ENCODE assay signal across 14 cellular contexts in genomic region chr1:202858306-202858705, GRCh38. TPM values are rescaled to one million over a fixed set of nuclear protein-coding genes. Genes with fewer than 3 reads are reported as not detected.
DNase-seq lines count a peak whose midpoint lies in the region; ATAC-seq and TF ChIP-seq lines count a peak whose summit lies in the region.
"Had no signal": no experiment of that assay in that cellular context is flagged by ENCODE, and none has a peak within 500 bp of the region (broad histone marks: within the 10 kb centered on the region; RNA-seq: fewer than 3 reads in every experiment).

No MANE protein-coding gene starts in this region.

- no peak for ATAC-seq in GM19035 (IDR thresholded peaks at IDR 0.05; ENCODE audit: unreplicated experiment)

- TF ChIP-seq CTCF in cardiac fibroblast (IDR thresholded peaks at IDR 0.05; ENCODE audit: low read depth, low read length), result no peak
- TF ChIP-seq CTCF in thyroid gland (IDR thresholded peaks at IDR 0.05), result no peak
- no peak for TF ChIP-seq CTCF in breast epithelium (IDR thresholded peaks at IDR 0.05)

- CTCF ChIA-PET in CD4-positive, alpha-beta memory T cell (lab: Charles Lee; ENCODE audit: partially characterized antibody), result no interaction called here

- POLR2A ChIA-PET in CD4-positive, alpha-beta memory T cell (lab: Charles Lee; ENCODE audit: partially characterized antibody), result no interaction called here

- no peak overlapping the region for H3K27ac ChIP-seq in thyroid gland
- H3K27ac ChIP-seq in breast epithelium, result peak overlapping the region in 1 of 2 donors; percentile 86
- no peak overlapping the region for H3K27ac ChIP-seq in CD4-positive, alpha-beta memory T cell (ENCODE audit: low read depth, low read length)

- peaks cover 28 to 33% of the 10 kb centered on the region in 2 donors for H3K27me3 Mint-ChIP-seq in CD4-positive, alpha-beta memory T cell

- TF ChIP-seq POLR2A in thyroid gland (IDR thresholded peaks at IDR 0.05) (no peak), breast epithelium (IDR thresholded peaks at IDR 0.05) (no peak)

- H3K36me3 Mint-ChIP-seq in CD4-positive, alpha-beta memory T cell, result no peaks in the 10 kb centered on the region

- WGBS in thyroid gland, 2 donors, result 45 to 55% methylated on average over 6 of the region's 6 CpGs

- H3K9me3 ChIP-seq in thyroid gland (no peaks in the 10 kb centered on the region), breast epithelium (no peaks in the 10 kb centered on the region)
- no peaks in the 10 kb centered on the region for H3K9me3 ChIP-seq in CD4-positive, alpha-beta memory T cell (ENCODE audit: control insufficient read depth in 1 of 2, low read length in 2 of 2)
- H3K9me3 ChIP-seq: SK-N-SH had no signal

- no peak overlapping the region for H3K4me3 Mint-ChIP-seq in CD4-positive, alpha-beta memory T cell
- H3K4me3 Mint-ChIP-seq: activated naive CD4-positive, alpha-beta T cell treated with anti-CD3 and anti-CD28 coated beads for 36 hours; dendritic cell treated with granulocyte-macrophage colony-stimulating factor and Interleukin-4, amounts not matched to agents 40 ng/mL and 50 ng/mL, for 4 days had no signal

- intact Hi-C loops in thyroid gland (cut with DNase I), result loop anchor here (5.0 kb wide), 1 partner anchor 46 kb away; the partner anchor contains the start of gene PCAT6
- intact Hi-C loops in breast epithelium (cut with DNase I; ENCODE audit: low total_unique reads), result no loop called here
- intact Hi-C loops in CD4-positive, alpha-beta memory T cell (cut with micrococcal nuclease), result no loop called here

- H3K4me1 ChIP-seq in thyroid gland, result peaks cover 0 to 17% of the 10 kb centered on the region in 2 donors
- H3K4me1 ChIP-seq in breast epithelium, result no peaks in the 10 kb centered on the region
- peaks cover 15% of the 10 kb centered on the region for H3K4me1 ChIP-seq in CD4-positive, alpha-beta memory T cell (ENCODE audit: insufficient read depth, low read length)

- H3K27me3 ChIP-seq in thyroid gland (no peaks in the 10 kb centered on the region), breast epithelium (no peaks in the 10 kb centered on the region)
- peaks cover 21% of the 10 kb centered on the region for H3K27me3 ChIP-seq in CD4-positive, alpha-beta memory T cell (ENCODE audit: insufficient read depth, low read length)

- H3K9me3 Mint-ChIP-seq in CD4-positive, alpha-beta memory T cell, result no peaks in the 10 kb centered on the region
- H3K9me3 Mint-ChIP-seq: activated naive CD4-positive, alpha-beta T cell treated with anti-CD3 and anti-CD28 coated beads for 36 hours; dendritic cell treated with granulocyte-macrophage colony-stimulating factor and Interleukin-4, amounts not matched to agents 40 ng/mL and 50 ng/mL, for 4 days had no signal

- peaks cover 6 to 23% (median 10%) of the 10 kb centered on the region in 4 donors for H3K4me1 Mint-ChIP-seq in CD4-positive, alpha-beta memory T cell

- no peak overlapping the region for H3K4me3 ChIP-seq in cardiac fibroblast (replicated peaks in 1 of 2; ENCODE audit: low read depth in 2 of 2, low read length in 2 of 2)
- H3K4me3 ChIP-seq in thyroid gland (replicated peaks in 1 of 3), result no peak overlapping the region
- H3K4me3 ChIP-seq in breast epithelium, result no peak overlapping the region
- H3K4me3 ChIP-seq in CD4-positive, alpha-beta memory T cell (ENCODE audit: low read length in 2 of 2), result no peak overlapping the region

- no peak overlapping the region for H3K27ac Mint-ChIP-seq in CD4-positive, alpha-beta memory T cell
- H3K27ac Mint-ChIP-seq: activated naive CD4-positive, alpha-beta T cell treated with anti-CD3 and anti-CD28 coated beads for 36 hours; dendritic cell treated with granulocyte-macrophage colony-stimulating factor and Interleukin-4, amounts not matched to agents 40 ng/mL and 50 ng/mL, for 4 days had no signal

- H3K36me3 ChIP-seq in thyroid gland (no peaks in the 10 kb centered on the region), breast epithelium (no peaks in the 10 kb centered on the region)
- H3K36me3 ChIP-seq in CD4-positive, alpha-beta memory T cell (ENCODE audit: insufficient read depth, low read length), result no peaks in the 10 kb centered on the region

- DNase-seq in Kasumi-1 (lab: John Stamatoyannopoulos, UW), result peak; percentile 96
- peak; percentile 76 to 97 for DNase-seq in cardiac fibroblast (ENCODE audit: low read depth in 2 of 2)
- DNase-seq in left kidney (ENCODE audit: low read depth, low spot score), result peak; percentile 14
- DNase-seq in thyroid gland, result peak; percentile 8 to 36
- DNase-seq in activated CD4-positive, CD25-positive, alpha-beta regulatory T cell treated with anti-CD3 and anti-CD28 coated beads, Interleukin-2, amount 50 U/mL, for 72 hours, result no peak
- no peak for DNase-seq in breast epithelium (ENCODE audit: low spot score in 2 of 2)
- no peak for DNase-seq in CD4-positive, alpha-beta memory T cell
- DNase-seq: activated CD4-positive, alpha-beta T cell treated with anti-CD3 and anti-CD28 coated beads, Interleukin-2, amount 50 U/mL, for 4 hours; activated naive CD4-positive, alpha-beta T cell treated with anti-CD3 and anti-CD28 coated beads for 36 hours; midbrain; NCI-H524; SK-N-SH had no signal

RNA-seq across cellular contexts. Expression of gene RABIF, which starts 30.6 kb away (rescaled TPM):
- total RNA-seq in thyroid gland (10 to 100 TPM in 1 of 4 donors, 1 to 10 TPM in 3; 6.1 to 10.7 (median 7.8) TPM), breast epithelium (1 to 10 TPM; 4.8 to 6.9 (median 5.6) TPM)
- total RNA-seq in CD4-positive, alpha-beta memory T cell, result 10 to 100 TPM; 17.3 to 18.7 TPM
- 10 to 100 TPM; 24.2 to 25.0 TPM for polyA plus RNA-seq in CD4-positive, alpha-beta memory T cell

RNA-seq across cellular contexts. Expression of gene PCAT6, which starts 47.6 kb away (rescaled TPM):
- total RNA-seq in thyroid gland (not detected), breast epithelium (1 to 10 TPM in 1 of 3 donors, not detected in 2; 1.8 TPM)
- total RNA-seq in CD4-positive, alpha-beta memory T cell, result not detected
- polyA plus RNA-seq in CD4-positive, alpha-beta memory T cell, result 1 to 10 TPM in 1 of 2 donors, not detected in 1; 1.0 TPM

RNA-seq across cellular contexts. Expression of gene KDM5B, which starts 50.1 kb away (rescaled TPM):
- total RNA-seq in thyroid gland (10 to 100 TPM; 53.1 to 78.5 (median 61.2) TPM), breast epithelium (100 to 1,000 TPM in 1 of 3 donors, 10 to 100 TPM in 2; 37.6 to 122 (median 87.5) TPM)
- 10 to 100 TPM; 60.7 to 64.6 TPM for total RNA-seq in CD4-positive, alpha-beta memory T cell
- polyA plus RNA-seq in CD4-positive, alpha-beta memory T cell, result 10 to 100 TPM in 1 of 2 donors, 1 to 10 TPM in 1; 6.5 to 18.0 TPM

Comparison
In these comparisons a context has a peak if more than half of its experiments do, and no peak if none do; other contexts are left out.
1. DNase-seq: peak in Kasumi-1 (2 of 2), cardiac fibroblast (2 of 2), left kidney (single experiment) and thyroid gland (2 of 2); none in activated CD4-positive, CD25-positive, alpha-beta regulatory T cell treated with anti-CD3 and anti-CD28 coated beads, Interleukin-2, amount 50 U/mL, for 72 hours (single experiment), breast epithelium (0 of 2) and CD4-positive, alpha-beta memory T cell (0 of 5).